15 cellular contexts compared by ENCODE assay signal in the genomic region with DNA sequence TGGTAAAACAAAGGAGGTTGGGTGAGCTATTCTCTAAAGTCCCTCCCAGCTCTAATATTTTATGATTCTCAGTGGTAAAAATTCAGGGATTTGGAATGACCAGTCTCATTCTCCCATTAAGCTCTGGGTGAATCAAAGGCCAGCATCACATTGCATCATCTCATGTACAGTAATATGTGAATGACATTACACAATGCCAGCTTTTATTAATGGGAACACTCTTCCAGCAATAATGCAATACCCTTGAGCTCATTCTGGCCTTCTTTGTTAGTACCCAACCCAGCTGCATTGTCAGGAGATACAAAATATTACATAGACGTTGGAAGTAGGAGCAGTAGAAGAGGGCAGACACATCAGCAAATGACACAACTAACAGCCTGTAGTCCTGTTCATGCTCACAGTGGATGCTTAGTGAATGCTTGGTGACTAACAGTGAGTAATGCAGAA.
DNase-seq lines count a peak whose midpoint lies in the region; ATAC-seq and TF ChIP-seq lines count a peak whose summit lies in the region.
"Had no signal": no experiment of that assay in that cellular context is flagged by ENCODE, and none has a peak within 500 bp of the region (broad histone marks: within the 10 kb centered on the region; RNA-seq: fewer than 3 reads in every experiment).

No MANE protein-coding gene starts in this region.

- DNase-seq in COLO829 (ENCODE audit: low spot score), result peak; percentile 86
- DNase-seq in MV-4-11 (lab: John Stamatoyannopoulos, UW), result peak; percentile 31
- DNase-seq in epithelial cell of esophagus (ENCODE audit: low read depth), result peak; percentile 82
- no peak for DNase-seq in mucosa of descending colon
- no peak for DNase-seq in iPS-NIHi11 (ENCODE audit: low spot score)
- no peak for DNase-seq in NCI-H2081 (lab: John Stamatoyannopoulos, UW)
- DNase-seq in GM19238 (ENCODE audit: insufficient read length, low spot score), result no peak
- DNase-seq: activated CD4-positive, alpha-beta T cell treated with anti-CD3 and anti-CD28 coated beads, Interleukin-2, amount 50 U/mL, for 4 hours; activated naive CD4-positive, alpha-beta T cell; NCI-H226; nephron progenitor cell; stimulated activated CD4-positive, alpha-beta T cell treated with anti-CD3 and anti-CD28 coated beads, Interleukin-2, amount 100 ng/mL, for 24 hours had no signal

- intact Hi-C loops in mucosa of descending colon (cut with DNase I, micrococcal nuclease), result no loop called here

- no peaks in the 10 kb centered on the region for H3K4me1 ChIP-seq in mucosa of descending colon (ENCODE audit: low read depth)
- H3K4me1 ChIP-seq: SJSA1 had no signal

- no peaks in the 10 kb centered on the region for H3K36me3 ChIP-seq in mucosa of descending colon (ENCODE audit: low read depth)
- H3K36me3 ChIP-seq: SJSA1 had no signal

- peak; percentile 19 for ATAC-seq in mucosa of descending colon
- ATAC-seq in HG02759 (IDR thresholded peaks at IDR 0.05; ENCODE audit: unreplicated experiment), result no peak

- TF ChIP-seq CTCF in epithelial cell of esophagus (IDR thresholded peaks at IDR 0.05; ENCODE audit: insufficient read depth, low read depth, low read length, missing control alignments) (no peak), mucosa of descending colon (IDR thresholded peaks at IDR 0.05) (no peak)

- H3K9me3 ChIP-seq in mucosa of descending colon, result no peaks in the 10 kb centered on the region
- H3K9me3 ChIP-seq: SJSA1 had no signal

- no peak overlapping the region for H3K4me3 ChIP-seq in epithelial cell of esophagus (ENCODE audit: low read length)
- no peak overlapping the region for H3K4me3 ChIP-seq in mucosa of descending colon
- H3K4me3 ChIP-seq: dorsolateral prefrontal cortex, SJSA1 had no signal

Comparison
In these comparisons a context has a peak if more than half of its experiments do, and no peak if none do; other contexts are left out.
1. DNase-seq: peak in COLO829 (single experiment), MV-4-11 (single experiment) and epithelial cell of esophagus (single experiment); none in mucosa of descending colon (0 of 3), iPS-NIHi11 (single experiment), NCI-H2081 (0 of 2) and GM19238 (single experiment).